In the genomic region with DNA sequence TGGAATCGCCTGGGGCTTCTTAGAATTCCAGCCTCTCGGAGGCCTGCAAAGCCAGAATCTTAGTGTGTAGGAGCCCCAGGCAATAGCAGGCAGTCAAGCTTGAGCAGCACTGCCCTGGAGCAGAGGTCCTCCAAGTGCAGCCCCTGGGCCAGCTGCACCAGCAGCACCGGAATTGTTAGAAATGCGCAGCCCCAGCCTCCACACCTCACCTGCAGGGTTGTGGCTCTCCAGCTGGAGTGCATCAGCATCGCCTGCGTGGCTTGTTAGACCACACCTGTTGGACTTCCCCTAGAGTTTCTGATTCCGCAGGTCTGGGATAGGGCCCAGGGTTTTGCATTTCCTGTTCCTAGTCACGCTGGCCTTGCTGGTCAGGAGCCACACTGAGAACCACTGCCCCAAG, we compare ENCODE assay signal across 15 cellular contexts.
DNase-seq lines count a peak whose midpoint lies in the region; ATAC-seq and TF ChIP-seq lines count a peak whose summit lies in the region.
"Had no signal": no experiment of that assay in that cellular context is flagged by ENCODE, and none has a peak within 500 bp of the region (broad histone marks: within the 10 kb centered on the region; RNA-seq: fewer than 3 reads in every experiment).

No MANE protein-coding gene starts in this region.

- no peaks in the 10 kb centered on the region for H3K27me3 ChIP-seq in BLaER1
- no peaks in the 10 kb centered on the region for H3K27me3 ChIP-seq in gastroesophageal sphincter
- H3K27me3 ChIP-seq: ovary, testis had no signal

- H3K27ac ChIP-seq in BLaER1, result peak overlapping the region; percentile 35; the same call in 1 of the 2 replicates
- H3K27ac ChIP-seq in gastroesophageal sphincter, result peak overlapping the region in 3 of 4 donors; percentile 37 to 66 (median 56)
- H3K27ac ChIP-seq: testis had no signal

- no peak for TF ChIP-seq POLR2A in gastroesophageal sphincter (IDR thresholded peaks at IDR 0.05)

- peaks cover 47% of the 10 kb centered on the region for H3K4me1 ChIP-seq in BLaER1
- H3K4me1 ChIP-seq in gastroesophageal sphincter, result peaks cover 0 to 70% (median 27%) of the 10 kb centered on the region in 3 donors

- DNase-seq in RPMI8226, result peak; percentile 87
- peak; percentile 41 for DNase-seq in retina
- no peak for DNase-seq in dedifferentiated amniotic fluid mesenchymal stem cell (ENCODE audit: extremely low spot score)
- no peak for DNase-seq in stimulated activated naive CD4-positive, alpha-beta T cell (lab: John Stamatoyannopoulos, UW)
- DNase-seq: effector memory CD4-positive, alpha-beta T cell; foreskin fibroblast; NCI-H2029; NCI-H526; ovary; T-helper 1 cell; testis had no signal

- H3K9me3 ChIP-seq in BLaER1, result no peaks in the 10 kb centered on the region
- H3K9me3 ChIP-seq in gastroesophageal sphincter, result no peaks in the 10 kb centered on the region
- H3K9me3 ChIP-seq: ovary, testis had no signal

- ATAC-seq in gastroesophageal sphincter (no peak), HG02798 (IDR thresholded peaks at IDR 0.05; ENCODE audit: poor library complexity, unreplicated experiment) (no peak), HG03460 (IDR thresholded peaks at IDR 0.05; ENCODE audit: unreplicated experiment) (no peak)

- H3K9ac ChIP-seq in BLaER1, result 0 out of 2 replicates have a peak overlapping the region, but pooled peaks have one; percentile 7

- H3K4me2 ChIP-seq in BLaER1, result no peak overlapping the region

- peaks cover 60% of the 10 kb centered on the region for H4K20me1 ChIP-seq in BLaER1

- WGBS in gastroesophageal sphincter (ENCODE audit: low coverage in 1 of 2), 2 donors, result 50% methylated on average over 2 of the region's 8 CpGs; no CpG with 5 or more reads in 1 of the 2 donors

- TF ChIP-seq CTCF in gastroesophageal sphincter (IDR thresholded peaks at IDR 0.05), result no peak

- no peak overlapping the region for H3K4me3 ChIP-seq in BLaER1
- no peak overlapping the region for H3K4me3 ChIP-seq in gastroesophageal sphincter
- H3K4me3 ChIP-seq: ovary, testis had no signal

- peaks cover 56% of the 10 kb centered on the region for H3K36me3 ChIP-seq in BLaER1
- H3K36me3 ChIP-seq in gastroesophageal sphincter, result no peaks in the 10 kb centered on the region
- H3K36me3 ChIP-seq: ovary had no signal

- TF ChIP-seq EP300 in gastroesophageal sphincter (IDR thresholded peaks at IDR 0.05), result no peak

Comparison
In these comparisons a context has a peak if more than half of its experiments do, and no peak if none do; other contexts are left out.
1. DNase-seq: peak in RPMI8226 (single experiment) and retina (single experiment); none in dedifferentiated amniotic fluid mesenchymal stem cell (single experiment) and stimulated activated naive CD4-positive, alpha-beta T cell (0 of 6).